8 cellular contexts compared by ENCODE assay signal in the genomic region with DNA sequence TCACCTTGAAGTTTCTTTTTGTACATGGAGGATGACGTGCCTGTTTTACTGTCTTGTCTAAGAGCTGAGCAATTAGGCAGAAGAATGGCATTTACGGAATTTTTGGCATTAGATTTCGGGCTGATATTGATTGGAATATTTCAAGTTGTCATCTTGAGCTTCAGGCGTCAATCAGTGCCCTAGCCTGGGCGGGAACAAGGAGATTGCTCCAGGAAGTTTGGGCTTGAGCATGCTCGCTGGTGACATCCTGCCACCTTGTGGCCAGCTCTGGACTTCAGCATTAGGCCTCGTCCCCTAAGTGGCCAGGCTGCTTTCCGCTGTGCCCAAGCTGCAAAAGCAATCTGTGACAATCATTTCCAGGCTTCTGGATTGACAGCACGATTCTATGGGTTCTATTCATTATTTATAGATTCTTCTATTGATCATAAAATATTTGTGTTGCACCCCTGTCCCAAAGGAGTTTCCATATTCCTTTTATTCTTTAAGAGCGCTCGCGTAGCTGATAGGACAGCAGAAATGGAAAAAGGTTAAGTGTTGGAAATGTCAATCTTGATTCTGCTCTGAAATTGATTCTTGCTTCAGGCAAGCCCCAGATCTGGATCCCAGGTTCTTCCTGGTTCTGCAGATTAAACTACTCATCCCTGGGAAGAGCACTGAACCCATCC.
DNase-seq lines count a peak whose midpoint lies in the region; ATAC-seq and FAIRE-seq lines count a peak whose summit lies in the region.

No MANE protein-coding gene starts in this region.

- ATAC-seq in GM18498 (IDR thresholded peaks at IDR 0.05; ENCODE audit: unreplicated experiment) (peak; percentile 79), HG03432 (IDR thresholded peaks at IDR 0.05; ENCODE audit: unreplicated experiment) (peak; percentile 82)

- FAIRE-seq in A204.1 (lab: Jason Lieb, UNC): peak; percentile 76

- DNase-seq in NCI-H460 (ENCODE audit: extremely low read depth, low read depth): peak; percentile 74
- DNase-seq in activated CD4-positive, alpha-beta T cell treated with anti-CD3 and anti-CD28 coated beads, Interleukin-2, amount 50 U/mL, for 1 hour: peak; percentile 51
- DNase-seq in effector CD8-positive, alpha-beta T cell (lab: John Stamatoyannopoulos, UW): peak; percentile 17
- peak; percentile 82 to 88 for DNase-seq in lung microvascular endothelial cell (ENCODE audit: low read depth in 2 of 2)
- DNase-seq in stimulated activated CD8-positive, alpha-beta memory T cell treated with anti-CD3 and anti-CD28 coated beads, Interleukin-12 subunit alpha, Interleukin-12 subunit beta, amount 100 ng/mL, for 1 hour (ENCODE audit: low read depth): peak; percentile 22

Comparison
In these comparisons a context has a peak if more than half of its experiments do, and no peak if none do; other contexts are left out.
1. Peak in every context shown above with its lines: DNase-seq and ATAC-seq.
2. DNase-seq: peak in every context shown above with its lines; median percentile 85 in lung microvascular endothelial cell; 74 in NCI-H460; 51 in activated CD4-positive, alpha-beta T cell treated with anti-CD3 and anti-CD28 coated beads, Interleukin-2, amount 50 U/mL, for 1 hour; 22 in stimulated activated CD8-positive, alpha-beta memory T cell treated with anti-CD3 and anti-CD28 coated beads, Interleukin-12 subunit alpha, Interleukin-12 subunit beta, amount 100 ng/mL, for 1 hour; 17 in effector CD8-positive, alpha-beta T cell.